Comparison of ENCODE assay signal across 15 cellular contexts in the genomic region with DNA sequence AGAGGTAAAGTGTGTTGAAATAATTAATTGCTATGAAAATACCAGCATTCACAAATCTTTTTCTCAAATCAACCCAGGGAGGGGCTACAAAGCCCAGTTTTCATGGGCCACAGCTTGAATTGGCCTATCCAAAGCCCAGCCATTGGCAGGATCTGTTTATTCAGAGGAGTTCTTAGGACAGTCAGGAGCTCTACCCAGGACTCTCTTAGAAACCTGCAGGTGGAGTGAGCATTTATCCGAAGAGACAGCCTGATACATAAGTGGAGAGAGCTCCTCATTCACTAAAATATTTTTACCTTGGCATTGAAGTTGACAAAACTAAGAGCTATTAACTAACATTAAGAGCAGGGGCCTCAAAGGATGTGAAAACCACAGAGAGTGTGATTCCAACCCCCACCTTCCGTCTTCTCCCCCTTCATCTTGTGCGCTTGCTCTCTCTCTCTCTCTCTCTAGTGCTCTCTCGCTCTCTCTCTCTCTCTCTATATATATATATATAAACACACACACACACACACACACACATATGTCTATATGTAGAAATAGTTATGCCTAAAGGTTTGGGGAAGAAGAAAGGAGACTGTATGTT.
A peak's percentile ranks its signal among the peaks of the same experiment; 100 is the strongest.
DNase-seq lines count a peak whose midpoint lies in the region; ATAC-seq and TF ChIP-seq lines count a peak whose summit lies in the region.
"Had no signal": no experiment of that assay in that cellular context is flagged by ENCODE, and none has a peak within 500 bp of the region (broad histone marks: within the 10 kb centered on the region; RNA-seq: fewer than 3 reads in every experiment).

No MANE protein-coding gene starts in this region.

- no peak overlapping the region for H3K9ac ChIP-seq in endodermal cell (ENCODE audit: extremely low read depth, low read length, poor library complexity, severe bottlenecking)

- ATAC-seq in HG03354 (IDR thresholded peaks at IDR 0.05; ENCODE audit: poor library complexity, severe bottlenecking, unreplicated experiment) (peak; percentile 27), HG03469 (IDR thresholded peaks at IDR 0.05; ENCODE audit: unreplicated experiment) (no peak), GM18861 (IDR thresholded peaks at IDR 0.05; ENCODE audit: unreplicated experiment) (no peak)
- ATAC-seq in activated CD8-positive, alpha-beta T cell treated with anti-CD3 and anti-CD28 coated beads, Interleukin-2, amount 10 ng/mL, durations not matched to agents 7 days and 5 days = peak; percentile 42
- ATAC-seq in stimulated activated effector memory CD8-positive, alpha-beta T cell treated with anti-CD3 and anti-CD28 coated beads, Interleukin-12 subunit alpha, Interleukin-12 subunit beta, amount 100 ng/mL, for 72 hours = no peak
- ATAC-seq: A549 had no signal

- H3K27ac Mint-ChIP-seq in activated CD4-positive, alpha-beta T cell treated with anti-CD3 and anti-CD28 coated beads, Interleukin-2, amount 10 ng/mL, durations not matched to agents 7 days and 5 days = no peak overlapping the region
- no peak overlapping the region for H3K27ac Mint-ChIP-seq in activated CD8-positive, alpha-beta T cell treated with anti-CD3 and anti-CD28 coated beads, Interleukin-2, amount 10 ng/mL, durations not matched to agents 7 days and 5 days
- peak overlapping the region; percentile 24 for H3K27ac Mint-ChIP-seq in stimulated activated effector memory CD8-positive, alpha-beta T cell treated with anti-CD3 and anti-CD28 coated beads, Interleukin-12 subunit alpha, Interleukin-12 subunit beta, amount 100 ng/mL, for 72 hours
- no peak overlapping the region for H3K27ac Mint-ChIP-seq in endodermal cell

- H3K4me3 Mint-ChIP-seq in activated CD4-positive, alpha-beta T cell treated with anti-CD3 and anti-CD28 coated beads, Interleukin-2, amount 10 ng/mL, durations not matched to agents 7 days and 5 days = no peak overlapping the region
- H3K4me3 Mint-ChIP-seq in activated CD8-positive, alpha-beta T cell treated with anti-CD3 and anti-CD28 coated beads, Interleukin-2, amount 10 ng/mL, durations not matched to agents 7 days and 5 days = no peak overlapping the region
- H3K4me3 Mint-ChIP-seq in stimulated activated effector memory CD8-positive, alpha-beta T cell treated with anti-CD3 and anti-CD28 coated beads, Interleukin-12 subunit alpha, Interleukin-12 subunit beta, amount 100 ng/mL, for 72 hours = no peak overlapping the region
- H3K4me3 Mint-ChIP-seq in endodermal cell = no peak overlapping the region

- POLR2A ChIA-PET in activated CD4-positive, alpha-beta T cell treated with anti-CD3 and anti-CD28 coated beads, Interleukin-2, amount 10 ng/mL, durations not matched to agents 7 days and 5 days (lab: Charles Lee) = no interaction called here
- POLR2A ChIA-PET in activated CD8-positive, alpha-beta T cell treated with anti-CD3 and anti-CD28 coated beads, Interleukin-2, amount 10 ng/mL, durations not matched to agents 7 days and 5 days (lab: Charles Lee) = no interaction called here

- no peak for TF ChIP-seq CTCF in endodermal cell (conservative IDR thresholded peaks at IDR 0.05)

- no peaks in the 10 kb centered on the region for H3K9me3 Mint-ChIP-seq in activated CD4-positive, alpha-beta T cell treated with anti-CD3 and anti-CD28 coated beads, Interleukin-2, amount 10 ng/mL, durations not matched to agents 7 days and 5 days
- no peaks in the 10 kb centered on the region for H3K9me3 Mint-ChIP-seq in activated CD8-positive, alpha-beta T cell treated with anti-CD3 and anti-CD28 coated beads, Interleukin-2, amount 10 ng/mL, durations not matched to agents 7 days and 5 days (ENCODE audit: insufficient read depth)
- H3K9me3 Mint-ChIP-seq in stimulated activated effector memory CD8-positive, alpha-beta T cell treated with anti-CD3 and anti-CD28 coated beads, Interleukin-12 subunit alpha, Interleukin-12 subunit beta, amount 100 ng/mL, for 72 hours = no peaks in the 10 kb centered on the region
- H3K9me3 Mint-ChIP-seq in endodermal cell = no peaks in the 10 kb centered on the region

- no peaks in the 10 kb centered on the region for H3K27me3 ChIP-seq in endodermal cell (ENCODE audit: control insufficient read depth, insufficient read depth, low read length, poor library complexity, severe bottlenecking)
- H3K27me3 ChIP-seq: dorsolateral prefrontal cortex had no signal

- no peaks in the 10 kb centered on the region for H3K4me1 ChIP-seq in endodermal cell (ENCODE audit: control insufficient read depth, insufficient read depth, low read length)
- H3K4me1 ChIP-seq: A549 had no signal

- CTCF ChIA-PET in activated CD4-positive, alpha-beta T cell treated with anti-CD3 and anti-CD28 coated beads, Interleukin-2, amount 10 ng/mL, durations not matched to agents 7 days and 5 days (lab: Charles Lee) = interaction anchor here (0.7 to 1.0 kb wide), 2 partner anchors 26 to 70 kb away, joined by 3 read pairs; no protein-coding TSS in a partner anchor
- CTCF ChIA-PET in activated CD8-positive, alpha-beta T cell treated with anti-CD3 and anti-CD28 coated beads, Interleukin-2, amount 10 ng/mL, durations not matched to agents 7 days and 5 days (lab: Charles Lee) = interaction anchor here (0.6 to 1.3 kb wide), 3 partner anchors 40 to 49 kb away, joined by 3 to 5 read pairs (median 3); no protein-coding TSS in a partner anchor

- no peaks in the 10 kb centered on the region for H3K36me3 Mint-ChIP-seq in activated CD4-positive, alpha-beta T cell treated with anti-CD3 and anti-CD28 coated beads, Interleukin-2, amount 10 ng/mL, durations not matched to agents 7 days and 5 days (ENCODE audit: low read depth)
- no peaks in the 10 kb centered on the region for H3K36me3 Mint-ChIP-seq in activated CD8-positive, alpha-beta T cell treated with anti-CD3 and anti-CD28 coated beads, Interleukin-2, amount 10 ng/mL, durations not matched to agents 7 days and 5 days (ENCODE audit: low read depth)
- no peaks in the 10 kb centered on the region for H3K36me3 Mint-ChIP-seq in stimulated activated effector memory CD8-positive, alpha-beta T cell treated with anti-CD3 and anti-CD28 coated beads, Interleukin-12 subunit alpha, Interleukin-12 subunit beta, amount 100 ng/mL, for 72 hours
- H3K36me3 Mint-ChIP-seq in endodermal cell (ENCODE audit: low read depth) = no peaks in the 10 kb centered on the region

- no peaks in the 10 kb centered on the region for H3K9me3 ChIP-seq in endodermal cell (ENCODE audit: control insufficient read depth, low read length)
- H3K9me3 ChIP-seq: A549 had no signal

- peak; percentile 19 for DNase-seq in activated CD4-positive, alpha-beta T cell treated with anti-CD3 and anti-CD28 coated beads, Interleukin-2, amount 10 ng/mL, durations not matched to agents 7 days and 5 days
- DNase-seq in activated CD4-positive, alpha-beta T cell treated with anti-CD3 and anti-CD28 coated beads, Interleukin-2, amount 50 U/mL, for 1 hour = no peak
- peak; percentile 46 for DNase-seq in activated CD8-positive, alpha-beta T cell treated with anti-CD3 and anti-CD28 coated beads, Interleukin-2, amount 10 ng/mL, durations not matched to agents 7 days and 5 days
- no peak for DNase-seq in stimulated activated effector memory CD8-positive, alpha-beta T cell treated with anti-CD3 and anti-CD28 coated beads, Interleukin-12 subunit alpha, Interleukin-12 subunit beta, amount 100 ng/mL, for 72 hours (ENCODE audit: low spot score in 2 of 2)
- no peak for DNase-seq in endodermal cell
- DNase-seq: activated CD4-positive, CD25-positive, alpha-beta regulatory T cell treated with anti-CD3 and anti-CD28 coated beads, Interleukin-2, amount 50 U/mL, for 72 hours; activated T-cell treated with anti-CD3 and anti-CD28 coated beads, Interleukin-2, amount 50 U/mL, for 48 hours; NCI-H1417 treated with DMSO at 0.1 percent for 48 hours; NCI-H510A; SW 1271 had no signal

- no peak overlapping the region for H3K27ac ChIP-seq in endodermal cell (ENCODE audit: low read depth, low read length)
- H3K27ac ChIP-seq: A549 had no signal

- H3K4me3 ChIP-seq in endodermal cell (ENCODE audit: low read length) = no peak overlapping the region
- H3K4me3 ChIP-seq: A549, dorsolateral prefrontal cortex had no signal

- WGBS in endodermal cell (ENCODE audit: insufficient coverage in 1 of 2, insufficient read length in 1 of 2), 2 experiments = 97 to 100% methylated on average over 1 to 3 of the region's 4 CpGs

- H3K27me3 Mint-ChIP-seq in activated CD4-positive, alpha-beta T cell treated with anti-CD3 and anti-CD28 coated beads, Interleukin-2, amount 10 ng/mL, durations not matched to agents 7 days and 5 days = peaks cover 4% of the 10 kb centered on the region
- H3K27me3 Mint-ChIP-seq in activated CD8-positive, alpha-beta T cell treated with anti-CD3 and anti-CD28 coated beads, Interleukin-2, amount 10 ng/mL, durations not matched to agents 7 days and 5 days (ENCODE audit: low read depth) = no peaks in the 10 kb centered on the region
- H3K27me3 Mint-ChIP-seq in endodermal cell (ENCODE audit: insufficient read depth) = no peaks in the 10 kb centered on the region

- peaks cover 21% of the 10 kb centered on the region for H3K4me1 Mint-ChIP-seq in activated CD4-positive, alpha-beta T cell treated with anti-CD3 and anti-CD28 coated beads, Interleukin-2, amount 10 ng/mL, durations not matched to agents 7 days and 5 days
- H3K4me1 Mint-ChIP-seq in activated CD8-positive, alpha-beta T cell treated with anti-CD3 and anti-CD28 coated beads, Interleukin-2, amount 10 ng/mL, durations not matched to agents 7 days and 5 days (ENCODE audit: low read depth) = peaks cover 21% of the 10 kb centered on the region
- H3K4me1 Mint-ChIP-seq in stimulated activated effector memory CD8-positive, alpha-beta T cell treated with anti-CD3 and anti-CD28 coated beads, Interleukin-12 subunit alpha, Interleukin-12 subunit beta, amount 100 ng/mL, for 72 hours = peaks cover 19% of the 10 kb centered on the region
- H3K4me1 Mint-ChIP-seq in endodermal cell = peaks cover 4% of the 10 kb centered on the region

- no peaks in the 10 kb centered on the region for H3K36me3 ChIP-seq in endodermal cell (ENCODE audit: control insufficient read depth, insufficient read depth, low read length)

Comparison
In these comparisons a context has a peak if more than half of its experiments do, and no peak if none do; other contexts are left out.
1. DNase-seq: peak in activated CD4-positive, alpha-beta T cell treated with anti-CD3 and anti-CD28 coated beads, Interleukin-2, amount 10 ng/mL, durations not matched to agents 7 days and 5 days (single experiment) and activated CD8-positive, alpha-beta T cell treated with anti-CD3 and anti-CD28 coated beads, Interleukin-2, amount 10 ng/mL, durations not matched to agents 7 days and 5 days (single experiment); none in activated CD4-positive, alpha-beta T cell treated with anti-CD3 and anti-CD28 coated beads, Interleukin-2, amount 50 U/mL, for 1 hour (single experiment), stimulated activated effector memory CD8-positive, alpha-beta T cell treated with anti-CD3 and anti-CD28 coated beads, Interleukin-12 subunit alpha, Interleukin-12 subunit beta, amount 100 ng/mL, for 72 hours (0 of 2) and endodermal cell (single experiment).
2. ATAC-seq: peak in HG03354 (single experiment) and activated CD8-positive, alpha-beta T cell treated with anti-CD3 and anti-CD28 coated beads, Interleukin-2, amount 10 ng/mL, durations not matched to agents 7 days and 5 days (single experiment); none in stimulated activated effector memory CD8-positive, alpha-beta T cell treated with anti-CD3 and anti-CD28 coated beads, Interleukin-12 subunit alpha, Interleukin-12 subunit beta, amount 100 ng/mL, for 72 hours (single experiment), HG03469 (single experiment) and GM18861 (single experiment).